In the genomic region with DNA sequence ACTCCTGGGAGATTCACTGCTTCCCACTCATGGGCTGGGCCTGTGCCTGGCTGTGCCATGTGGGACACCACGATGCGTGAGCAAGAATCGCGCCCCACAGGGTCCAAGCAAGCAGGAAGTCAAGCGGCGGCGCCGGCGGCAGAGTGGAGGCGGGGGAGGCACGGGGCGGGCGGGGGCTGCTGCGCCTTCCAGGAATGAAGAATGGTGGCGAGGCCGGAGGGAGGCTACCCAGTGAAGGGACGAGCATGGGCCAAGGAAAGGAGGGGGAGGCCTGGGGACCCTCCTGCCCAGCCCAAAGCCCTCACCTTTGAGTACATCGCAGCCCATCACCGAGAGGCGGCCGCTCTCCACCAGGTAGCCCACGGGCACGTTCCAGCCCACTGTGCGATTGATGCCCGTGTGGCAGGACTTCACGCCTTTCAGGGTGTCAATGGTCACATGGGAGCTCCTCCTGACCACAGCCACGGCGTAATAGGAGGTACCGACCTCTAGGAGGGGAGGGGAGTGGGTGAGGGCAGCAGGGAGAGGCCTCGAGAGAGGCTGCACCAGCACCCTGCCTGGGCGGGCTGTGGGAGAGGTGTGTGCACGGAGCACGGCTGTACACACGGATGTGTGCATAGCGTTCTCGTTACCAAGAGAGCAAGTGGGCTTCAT, we compare ENCODE assay signal across 11 cellular contexts. TPM values are rescaled to one million over a fixed set of nuclear protein-coding genes. Genes with fewer than 3 reads are reported as not detected.
A peak's percentile ranks its signal among the peaks of the same experiment; 100 is the strongest.
DNase-seq lines count a peak whose midpoint lies in the region; ATAC-seq, FAIRE-seq and TF ChIP-seq lines count a peak whose summit lies in the region.
"Had no signal": no experiment of that assay in that cellular context is flagged by ENCODE, and none has a peak within 500 bp of the region (broad histone marks: within the 10 kb centered on the region; RNA-seq: fewer than 3 reads in every experiment).

No MANE protein-coding gene starts in this region.

- H3K56ac ChIP-seq in H9 (ENCODE audit: insufficient read length, low read depth, low read length) = no peak overlapping the region

- no peak overlapping the region for H3K23ac ChIP-seq in H9 (ENCODE audit: insufficient read length, low read depth, low read length)

- intact Hi-C loops in GM12878 (cut with micrococcal nuclease; ENCODE audit: unreplicated experiment) = no loop called here

- POLR2A ChIA-PET in GM12878 (lab: Charles Lee) = interaction anchor here (0.9 to 4.2 kb wide), 5 partner anchors 13 to 156 kb away, joined by 3 to 24 read pairs (median 3); a partner anchor contains a TSS

- H3K4ac ChIP-seq in H9 (ENCODE audit: low read depth, low read length) = no peak overlapping the region

- peaks cover 0 to 19% of the 10 kb centered on the region in 2 experiments; a peak in 3 of 4 replicates for H3K36me3 ChIP-seq in GM12878 (ENCODE audit: control insufficient read depth in 2 of 2, insufficient read depth in 2 of 2, low read length in 1 of 2)

- H3K4me1 ChIP-seq in H9 (ENCODE audit: insufficient read depth, low read length) (no peaks in the 10 kb centered on the region; the same call in 1 of the 2 replicates), GM12878 (ENCODE audit: control insufficient read depth, insufficient read depth, low read length) (peaks cover 22% of the 10 kb centered on the region)

- H3K27ac ChIP-seq in H9 (ENCODE audit: insufficient read length, low read depth, low read length) = no peak overlapping the region
- H3K27ac ChIP-seq in GM12878 (ENCODE audit: control insufficient read depth, insufficient read depth) = no peak overlapping the region

- H4K20me1 ChIP-seq in H9 (ENCODE audit: control insufficient read depth, insufficient read depth, insufficient read length) (no peaks in the 10 kb centered on the region), GM12878 (ENCODE audit: control insufficient read depth, insufficient read depth) (no peaks in the 10 kb centered on the region)

- no peaks in the 10 kb centered on the region for H3K79me2 ChIP-seq in H9 (ENCODE audit: insufficient read depth, low read length)
- peaks cover 14% of the 10 kb centered on the region for H3K79me2 ChIP-seq in GM12878 (ENCODE audit: control insufficient read depth, insufficient read depth, low read length)

- no peak for TF ChIP-seq EP300 in GM12878 (IDR thresholded peaks at IDR 0.05; ENCODE audit: borderline replicate concordance in 1 of 2, control insufficient read depth in 1 of 2, low read depth in 2 of 2, low read length in 2 of 2)

- RAD21 ChIA-PET in GM12878 (lab: Charles Lee; ENCODE audit: unreplicated experiment) = interaction anchor here (0.9 to 2.2 kb wide), 4 partner anchors 15 to 163 kb away, joined by 3 to 16 read pairs (median 4); no protein-coding TSS in a partner anchor

- no CpG with 5 or more reads among the region's 36 CpGs for WGBS in H9 (ENCODE audit: extremely low coverage, insufficient read length, low lambda C conversion rate)
- WGBS in GM12878 (ENCODE audit: insufficient coverage, insufficient replicate concordance, low lambda C conversion rate, missing lambda C conversion rate) = 86% methylated on average over 33 of the region's 36 CpGs

- H3K27me3 ChIP-seq in H9 (ENCODE audit: insufficient read depth, low read length) = no peaks in the 10 kb centered on the region; the same call in 1 of the 2 replicates
- no peaks in the 10 kb centered on the region for H3K27me3 ChIP-seq in GM12878 (replicated peaks in 1 of 2; ENCODE audit: control insufficient read depth in 2 of 2, insufficient read depth in 2 of 2, low read length in 1 of 2)

- TF ChIP-seq CTCF in H9 (conservative IDR thresholded peaks at IDR 0.05) (no peak), GM12878 (IDR thresholded peaks at IDR 0.05 in 2 of 3, conservative IDR thresholded peaks at IDR 0.05 in 1 of 3; ENCODE audit: control insufficient read depth in 2 of 3, extremely low read depth in 1 of 3, insufficient read depth in 1 of 3, low read depth in 3 of 3, low read length in 3 of 3) (no peak), osteocyte (IDR thresholded peaks at IDR 0.05) (no peak)

- no peak overlapping the region for H3K4me2 ChIP-seq in H9 (ENCODE audit: insufficient read depth, insufficient read length, low read length)
- H3K4me2 ChIP-seq in GM12878 (ENCODE audit: control insufficient read depth, insufficient read depth) = no peak overlapping the region; the same call in 1 of the 2 replicates

- no peak for TF ChIP-seq RAD21 in GM12878 (IDR thresholded peaks at IDR 0.05; ENCODE audit: insufficient read depth, low read depth, low read length)

- H3K23me2 ChIP-seq in H9 (ENCODE audit: insufficient read length, low read depth, low read length, poor library complexity, severe bottlenecking) = no peaks in the 10 kb centered on the region

- H2BK20ac ChIP-seq in H9 (ENCODE audit: low read depth, low read length, poor library complexity, severe bottlenecking) = no peak overlapping the region

- no peak overlapping the region for H2BK15ac ChIP-seq in H9 (ENCODE audit: low read depth, low read length)

- H3K27ac Mint-ChIP-seq in H9 (no peak overlapping the region), osteocyte (ENCODE audit: unreplicated experiment) (no peak overlapping the region)
- no peak overlapping the region for H3K27ac Mint-ChIP-seq in activated CD8-positive, alpha-beta memory T cell treated with anti-CD3 and anti-CD28 coated beads, Interleukin-2, amount 10 ng/mL, durations not matched to agents 7 days and 5 days

- H3K4me3 ChIP-seq in GM12878 = peak overlapping the region; percentile 24; the same call in 1 of the 2 replicates
- H3K4me3 ChIP-seq: K562 had no signal

- no peak overlapping the region for H2BK5ac ChIP-seq in H9 (ENCODE audit: insufficient read length, low read length)

- SMC1A ChIA-PET in GM12878 (lab: Charles Lee; ENCODE audit: uncharacterized antibody, unreplicated experiment) = interaction anchor here (2.6 kb wide), 1 partner anchor 20 kb away, joined by 17 read pairs; no protein-coding TSS in a partner anchor

- H2AK5ac ChIP-seq in H9 (ENCODE audit: insufficient read length, low read length) = no peak overlapping the region

- no peak overlapping the region for H3K14ac ChIP-seq in H9 (ENCODE audit: insufficient read depth, low read length)

- ATAC-seq in GM12878 (peak; percentile 16), GM19463 (IDR thresholded peaks at IDR 0.05; ENCODE audit: unreplicated experiment) (no peak), HG03196 (IDR thresholded peaks at IDR 0.05; ENCODE audit: unreplicated experiment) (no peak)
- ATAC-seq in activated CD8-positive, alpha-beta memory T cell treated with anti-CD3 and anti-CD28 coated beads, Interleukin-2, amount 10 ng/mL, durations not matched to agents 7 days and 5 days = no peak
- ATAC-seq: K562 had no signal

- H3K4me1 Mint-ChIP-seq in H9 (peaks cover 27 to 30% of the 10 kb centered on the region in 2 experiments), osteocyte (ENCODE audit: unreplicated experiment) (peaks cover 18% of the 10 kb centered on the region)
- H3K4me1 Mint-ChIP-seq in activated CD8-positive, alpha-beta memory T cell treated with anti-CD3 and anti-CD28 coated beads, Interleukin-2, amount 10 ng/mL, durations not matched to agents 7 days and 5 days = peaks cover 10% of the 10 kb centered on the region

- no peaks in the 10 kb centered on the region for H3K9me3 ChIP-seq in H9 (ENCODE audit: control insufficient read depth, low read depth, low read length)
- H3K9me3 ChIP-seq in GM12878 (replicated peaks; ENCODE audit: control insufficient read depth, insufficient read depth, low read length) = no peaks in the 10 kb centered on the region

- BruUV-seq in GM12878 (replicated peaks; lab: Mats Ljungman, UMichigan) = no TSS peak

- no peak overlapping the region for H4K8ac ChIP-seq in H9 (replicated peaks; ENCODE audit: insufficient read length, low read depth, low read length)

- H3K36me3 Mint-ChIP-seq in H9 (ENCODE audit: insufficient read depth in 1 of 3, low read depth in 3 of 3) (peaks cover 0 to 7% (median 0%) of the 10 kb centered on the region in 3 experiments; a peak in 1 of 7 replicates), osteocyte (ENCODE audit: unreplicated experiment) (no peaks in the 10 kb centered on the region)
- no peaks in the 10 kb centered on the region for H3K36me3 Mint-ChIP-seq in activated CD8-positive, alpha-beta memory T cell treated with anti-CD3 and anti-CD28 coated beads, Interleukin-2, amount 10 ng/mL, durations not matched to agents 7 days and 5 days

- H3T11ph ChIP-seq in H9 (ENCODE audit: low read length) = no peak overlapping the region

- H4K5ac ChIP-seq in H9 (ENCODE audit: insufficient read length, low read depth, low read length) = no peak overlapping the region

- H3K9ac ChIP-seq in H9 (ENCODE audit: extremely low read depth, insufficient read length, low read length) = no peak overlapping the region
- no peak overlapping the region for H3K9ac ChIP-seq in GM12878 (ENCODE audit: control insufficient read depth, insufficient read depth, low read length)

- DNase-seq in activated T-cell treated with anti-CD3 and anti-CD28 coated beads, Interleukin-2, amount 50 U/mL, for 48 hours = peak; percentile 16 to 26
- DNase-seq in activated T-cell treated with anti-CD3 and anti-CD28 coated beads for 4 hours (no peak), H9 (peak; percentile 33), GM12878 (ENCODE audit: low read depth, low spot score) (no peak), osteocyte (ENCODE audit: extremely low spot score, unreplicated experiment) (peak; percentile 83)
- DNase-seq in activated CD8-positive, alpha-beta memory T cell treated with anti-CD3 and anti-CD28 coated beads, Interleukin-2, amount 10 ng/mL, durations not matched to agents 7 days and 5 days = no peak
- DNase-seq: stimulated activated CD4-positive, alpha-beta T cell treated with anti-CD3 and anti-CD28 coated beads, Interleukin-12 subunit alpha, Interleukin-12 subunit beta, amount 100 ng/mL, for 4 hours had no signal

- in situ Hi-C loops in GM12878 (cut with MboI) = no loop called here

- no peak overlapping the region for H2BK12ac ChIP-seq in H9 (ENCODE audit: insufficient read length, low read depth, low read length)

- H3K4me3 Mint-ChIP-seq in H9 (no peak overlapping the region), osteocyte (ENCODE audit: unreplicated experiment) (no peak overlapping the region)
- no peak overlapping the region for H3K4me3 Mint-ChIP-seq in activated CD8-positive, alpha-beta memory T cell treated with anti-CD3 and anti-CD28 coated beads, Interleukin-2, amount 10 ng/mL, durations not matched to agents 7 days and 5 days

- H3K27me3 Mint-ChIP-seq in H9 (ENCODE audit: low read depth) = peaks cover 24% of the 10 kb centered on the region
- peaks cover 25% of the 10 kb centered on the region for H3K27me3 Mint-ChIP-seq in osteocyte (ENCODE audit: unreplicated experiment)
- H3K27me3 Mint-ChIP-seq in activated CD8-positive, alpha-beta memory T cell treated with anti-CD3 and anti-CD28 coated beads, Interleukin-2, amount 10 ng/mL, durations not matched to agents 7 days and 5 days = peaks cover 19% of the 10 kb centered on the region

- no peaks in the 10 kb centered on the region for H3K79me1 ChIP-seq in H9 (ENCODE audit: insufficient read depth, low read depth, low read length, poor library complexity, severe bottlenecking)

- FAIRE-seq in GM12878 (lab: Jason Lieb, UNC) = no peak
- FAIRE-seq: K562, TTC549 had no signal

- H4K91ac ChIP-seq in H9 (ENCODE audit: insufficient read length, low read depth, low read length) = no peak overlapping the region

- H3K9me3 Mint-ChIP-seq in H9 (no peaks in the 10 kb centered on the region), osteocyte (ENCODE audit: unreplicated experiment) (no peaks in the 10 kb centered on the region)
- H3K9me3 Mint-ChIP-seq in activated CD8-positive, alpha-beta memory T cell treated with anti-CD3 and anti-CD28 coated beads, Interleukin-2, amount 10 ng/mL, durations not matched to agents 7 days and 5 days (ENCODE audit: low read depth) = no peaks in the 10 kb centered on the region

- H2AFZ ChIP-seq in H9 (ENCODE audit: low read length) = no peak overlapping the region
- H2AFZ ChIP-seq in GM12878 (ENCODE audit: control insufficient read depth, low read depth, low read length) = no peak overlapping the region

- CTCF ChIA-PET in GM12878 (lab: Yijun Ruan, JAX) = interaction anchor here (1.0 to 2.6 kb wide), 4 partner anchors 19 to 25 kb away, joined by 3 to 12 read pairs (median 4); no protein-coding TSS in a partner anchor
- CTCF ChIA-PET in activated CD8-positive, alpha-beta memory T cell treated with anti-CD3 and anti-CD28 coated beads, Interleukin-2, amount 10 ng/mL, durations not matched to agents 7 days and 5 days (lab: Charles Lee) = interaction anchor here (0.6 to 1.2 kb wide), 3 partner anchors 15 to 710 kb away, joined by 3 to 4 read pairs (median 3); no protein-coding TSS in a partner anchor

- H2BK120ac ChIP-seq in H9 (ENCODE audit: low read depth, low read length, poor library complexity, severe bottlenecking) = no peak overlapping the region

- no peak overlapping the region for H3K18ac ChIP-seq in H9 (ENCODE audit: insufficient read length, low read depth, low read length)

- peak; percentile 23; the same call in 1 of the 2 replicates for TF ChIP-seq POLR2A in GM12878 (IDR thresholded peaks at IDR 0.05; ENCODE audit: low read depth, low read length)

RNA-seq across cellular contexts. Expression of a gene that starts 5.5 kb away (rescaled TPM):
- total RNA-seq in H9 (2021) = 8.8 and 9.2 TPM in 2 replicates
- 140 and 164 TPM in 2 replicates for total RNA-seq in GM12878 (2013; cell fraction: nucleolus; rRNA removed)
- 23.8 and 26.9 TPM in 2 replicates for total RNA-seq in GM12878 (2014; rRNA removed)
- 13.9 and 14.1 TPM in 2 replicates for total RNA-seq in GM12878 (2014; rRNA removed; fragmentation: Illumina TruSeq; extraction: Trizol)
- 44.3 and 49.1 TPM in 2 replicates for total RNA-seq in GM12878 (2021)
- 23.1 TPM for polyA plus RNA-seq in GM12878 (2011; ENCODE audit: low read depth)
- polyA plus RNA-seq in GM12878 (2011; rRNA removed) = 4.0 and 6.7 TPM in 2 replicates
- 6.0 and 9.0 TPM in 2 replicates for polyA plus RNA-seq in GM12878 (2011; cell fraction: cytosol; rRNA removed)
- polyA plus RNA-seq in GM12878 (2011; cell fraction: nucleus; rRNA removed) = 47.3 and 52.4 TPM in 2 replicates
- 17.8 and 24.6 TPM in 2 replicates for polyA plus RNA-seq in GM12878 (2012)
- polyA plus RNA-seq in GM12878 (2014; fragmentation: Illumina TruSeq; extraction: Trizol) = 5.0 and 10.4 TPM in 2 replicates
- polyA plus RNA-seq in GM12878 (2014; fragmentation: Nextera tagmentation; extraction: Ambion mirVana) = 1 to 10 TPM in 1 of 2 experiments, under 1 TPM in 1; 0.55 to 1.3 TPM
- polyA plus RNA-seq in GM12878 (2014; rRNA removed) = 31.8 and 40.1 TPM in 2 replicates
- 10 to 100 TPM in 1 of 2 experiments, 1 to 10 TPM in 1; 9.4 to 11.8 TPM for polyA plus RNA-seq in GM12878 (2016; fragmentation: Nextera tagmentation; extraction: Ambion mirVana)
- 7.5 and 12.0 TPM in 2 replicates for polyA minus RNA-seq in GM12878 (2011; rRNA and poly(A)+ RNA removed)
- 5.2 and 6.5 TPM in 2 replicates for polyA minus RNA-seq in GM12878 (2011; cell fraction: cytosol; rRNA and poly(A)+ RNA removed)
- polyA minus RNA-seq in GM12878 (2011; cell fraction: nucleus; rRNA and poly(A)+ RNA removed) = 13.3 and 24.5 TPM in 2 replicates
- total RNA-seq in osteocyte = 1.4 and 1.9 TPM in 2 replicates
- total RNA-seq in activated CD8-positive, alpha-beta memory T cell treated with anti-CD3 and anti-CD28 coated beads, Interleukin-2, amount 10 ng/mL, durations not matched to agents 7 days and 5 days = 1 to 10 TPM; 3.3 TPM

RNA-seq across cellular contexts. Expression of a gene that starts 55.5 kb away (rescaled TPM):
- total RNA-seq in H9 (2021) (0.15 and 0.29 TPM in 2 replicates), GM12878 (2014; rRNA removed) (0.54 and 0.85 TPM in 2 replicates), GM12878 (2014; rRNA removed; fragmentation: Illumina TruSeq; extraction: Trizol) (0.31 and 0.69 TPM in 2 replicates), GM12878 (2021) (0.90 and 1.2 TPM in 2 replicates), osteocyte (7.9 and 9.5 TPM in 2 replicates)
- total RNA-seq in GM12878 (2013; cell fraction: nucleolus; rRNA removed) = 5.9 and 7.0 TPM in 2 replicates
- polyA plus RNA-seq in GM12878 (2011; ENCODE audit: low read depth) = 1.5 TPM
- polyA plus RNA-seq in GM12878 (2011; rRNA removed) (0.29 and 0.42 TPM in 2 replicates), GM12878 (2014; fragmentation: Illumina TruSeq; extraction: Trizol) (0.44 and 0.88 TPM in 2 replicates), GM12878 (2014; fragmentation: Nextera tagmentation; extraction: Ambion mirVana) (under 1 TPM; 0.06 to 0.42 TPM), GM12878 (2014; rRNA removed) (1.1 TPM in 2 replicates), GM12878 (2016; fragmentation: Nextera tagmentation; extraction: Ambion mirVana) (under 1 TPM; 0.44 to 1.00 TPM)
- polyA plus RNA-seq in GM12878 (2011; cell fraction: cytosol; rRNA removed) = 0.32 and 0.45 TPM in 2 replicates
- polyA plus RNA-seq in GM12878 (2011; cell fraction: nucleus; rRNA removed) = 0.69 and 1.4 TPM in 2 replicates
- polyA plus RNA-seq in GM12878 (2012) = 2.7 and 3.0 TPM in 2 replicates
- 0.10 and 0.29 TPM in 2 replicates for polyA minus RNA-seq in GM12878 (2011; rRNA and poly(A)+ RNA removed)
- polyA minus RNA-seq in GM12878 (2011; cell fraction: cytosol; rRNA and poly(A)+ RNA removed) = 0.42 TPM in 1 of 2 replicates, not detected in the other
- polyA minus RNA-seq in GM12878 (2011; cell fraction: nucleus; rRNA and poly(A)+ RNA removed) = 0.12 and 0.19 TPM in 2 replicates
- 1 to 10 TPM; 1.6 to 2.6 TPM for total RNA-seq in activated CD8-positive, alpha-beta memory T cell treated with anti-CD3 and anti-CD28 coated beads, Interleukin-2, amount 10 ng/mL, durations not matched to agents 7 days and 5 days

Comparison
In these comparisons a context has a peak if more than half of its experiments do, and no peak if none do; other contexts are left out.
1. DNase-seq: peak in activated T-cell treated with anti-CD3 and anti-CD28 coated beads, Interleukin-2, amount 50 U/mL, for 48 hours (2 of 2), H9 (single experiment) and osteocyte (single experiment); none in activated T-cell treated with anti-CD3 and anti-CD28 coated beads for 4 hours (single experiment), GM12878 (single experiment) and activated CD8-positive, alpha-beta memory T cell treated with anti-CD3 and anti-CD28 coated beads, Interleukin-2, amount 10 ng/mL, durations not matched to agents 7 days and 5 days (single experiment).